In genomic region chr1:64302194-64302593, GRCh38 we compare ENCODE assay signal across 29 cellular contexts.
"Had no signal": no experiment of that assay in that cellular context is flagged by ENCODE, and none has a peak within 500 bp of the region (broad histone marks: within the 10 kb centered on the region; RNA-seq: fewer than 3 reads in every experiment).

No MANE protein-coding gene starts in this region.

- DNase-seq: stimulated activated CD4-positive, alpha-beta T cell treated with anti-CD3 and anti-CD28 coated beads, Interleukin-2, amount 100 ng/mL, for 48 hours; stimulated activated CD4-positive, alpha-beta T cell treated with anti-CD3 and anti-CD28 coated beads, Interleukin-4, amount 100 ng/mL, for 1 hour; stimulated activated CD4-positive, alpha-beta T cell treated with anti-CD3 and anti-CD28 coated beads, Interleukin-4, amount 100 ng/mL, for 24 hours; stimulated activated CD4-positive, alpha-beta T cell treated with anti-CD3 and anti-CD28 coated beads, Interleukin-4, amount 100 ng/mL, for 4 hours; stimulated activated CD8-positive, alpha-beta memory T cell treated with anti-CD3 and anti-CD28 coated beads, Interleukin-4, amount 100 ng/mL, for 48 hours; stimulated activated naive B cell treated with anti-CD40 and anti-IgM and Interleukin-4, amounts not matched to agents 10 μg/mL and 1 μg/mL and 100 μg/mL, for 72 hours; stimulated activated naive CD4-positive, alpha-beta T cell; stimulated activated naive CD4-positive, alpha-beta T cell treated with Interleukin-2 at 50 U/mL for 16 hours; stimulated activated naive CD8-positive, alpha-beta T cell treated with anti-CD3 and anti-CD28 coated beads, Interleukin-15, amount 100 ng/mL, for 72 hours; stimulated activated naive CD8-positive, alpha-beta T cell treated with anti-CD3 and anti-CD28 coated beads, Interleukin-15, Interleukin-2, amounts not matched to agents 100 U/mL and 50 U/mL, for 24 hours; stomach; substantia nigra; testis; thyroid gland; tibial artery; transverse colon; trophoblast cell; upper lobe of left lung; upper lobe of right lung; uterus had no signal

- FAIRE-seq: urothelium cell line had no signal

- H3K4me1 Mint-ChIP-seq: stimulated activated effector memory CD8-positive, alpha-beta T cell treated with anti-CD3 and anti-CD28 coated beads, Interleukin-12 subunit alpha, Interleukin-12 subunit beta, amount 100 ng/mL, for 72 hours; stimulated activated memory B cell treated with anti-CD40 and anti-IgM and Interleukin-4, amounts not matched to agents 10 μg/mL and 1 μg/mL and 100 μg/mL, for 72 hours; stimulated activated naive B cell treated with anti-CD40 and anti-IgM and Interleukin-4, amounts not matched to agents 10 μg/mL and 1 μg/mL and 100 μg/mL, for 72 hours; stimulated activated naive CD8-positive, alpha-beta T cell treated with anti-CD3 and anti-CD28 coated beads, Interleukin-15, amount 100 ng/mL, for 72 hours had no signal

- H3K27me3 Mint-ChIP-seq: type B pancreatic cell had no signal

- H3K36me3 ChIP-seq: stomach, suprapubic skin, thoracic aorta, thyroid gland, tibial artery, tibial nerve, transverse colon, upper lobe of left lung, upper lobe of right lung, uterus, vagina had no signal

- H3K36me3 Mint-ChIP-seq: stimulated activated effector memory CD8-positive, alpha-beta T cell treated with anti-CD3 and anti-CD28 coated beads, Interleukin-12 subunit alpha, Interleukin-12 subunit beta, amount 100 ng/mL, for 72 hours; stimulated activated memory B cell treated with anti-CD40 and anti-IgM and Interleukin-4, amounts not matched to agents 10 μg/mL and 1 μg/mL and 100 μg/mL, for 72 hours; stimulated activated naive B cell treated with anti-CD40 and anti-IgM and Interleukin-4, amounts not matched to agents 10 μg/mL and 1 μg/mL and 100 μg/mL, for 72 hours; type B pancreatic cell had no signal

- H3K27me3 ChIP-seq: stomach, suprapubic skin, testis, thyroid gland, tibial artery, tibial nerve, transverse colon, upper lobe of left lung, upper lobe of right lung, uterus, vagina had no signal

- H3K9me3 Mint-ChIP-seq: stimulated activated memory B cell treated with anti-CD40 and anti-IgM and Interleukin-4, amounts not matched to agents 10 μg/mL and 1 μg/mL and 100 μg/mL, for 72 hours; stimulated activated naive B cell treated with anti-CD40 and anti-IgM and Interleukin-4, amounts not matched to agents 10 μg/mL and 1 μg/mL and 100 μg/mL, for 72 hours; stimulated activated naive CD8-positive, alpha-beta T cell treated with anti-CD3 and anti-CD28 coated beads, Interleukin-15, amount 100 ng/mL, for 72 hours; stimulated activated naive CD8-positive, alpha-beta T cell treated with anti-CD3 and anti-CD28 coated beads, Interleukin-15, Interleukin-2, amounts not matched to agents 100 ng/mL and 50 ng/mL, for 24 hours; type B pancreatic cell had no signal

- H3K9me3 ChIP-seq: stomach, suprapubic skin, testis, thoracic aorta, thyroid gland, transverse colon, upper lobe of left lung, upper lobe of right lung, uterus, vagina had no signal

- H3K27ac Mint-ChIP-seq: stimulated activated effector memory CD8-positive, alpha-beta T cell treated with anti-CD3 and anti-CD28 coated beads, Interleukin-12 subunit alpha, Interleukin-12 subunit beta, amount 100 ng/mL, for 72 hours; stimulated activated memory B cell treated with anti-CD40 and anti-IgM and Interleukin-4, amounts not matched to agents 10 μg/mL and 1 μg/mL and 100 μg/mL, for 72 hours; stimulated activated naive B cell treated with anti-CD40 and anti-IgM and Interleukin-4, amounts not matched to agents 10 μg/mL and 1 μg/mL and 100 μg/mL, for 72 hours; stimulated activated naive CD8-positive, alpha-beta T cell treated with anti-CD3 and anti-CD28 coated beads, Interleukin-15, amount 100 ng/mL, for 72 hours; stimulated activated naive CD8-positive, alpha-beta T cell treated with anti-CD3 and anti-CD28 coated beads, Interleukin-15, Interleukin-2, amounts not matched to agents 100 ng/mL and 50 ng/mL, for 24 hours; type B pancreatic cell had no signal

- H3K4me3 ChIP-seq: stomach, suprapubic skin, testis, thoracic aorta, thyroid gland, tibial artery, tibial nerve, transverse colon, upper lobe of left lung, upper lobe of right lung, uterus, vagina had no signal

- H3K4me1 ChIP-seq: stomach, suprapubic skin, testis, thyroid gland, tibial artery, tibial nerve, transverse colon, upper lobe of left lung, upper lobe of right lung, uterus, vagina had no signal

- ATAC-seq: stimulated activated memory B cell treated with anti-CD40 and anti-IgM and Interleukin-4, amounts not matched to agents 10 μg/mL and 1 μg/mL and 100 μg/mL, for 72 hours; stimulated activated naive B cell treated with anti-CD40 and anti-IgM and Interleukin-4, amounts not matched to agents 10 μg/mL and 1 μg/mL and 100 μg/mL, for 72 hours; stimulated activated naive CD8-positive, alpha-beta T cell treated with anti-CD3 and anti-CD28 coated beads, Interleukin-15, amount 100 ng/mL, for 72 hours; stimulated activated naive CD8-positive, alpha-beta T cell treated with anti-CD3 and anti-CD28 coated beads, Interleukin-15, Interleukin-2, amounts not matched to agents 100 U/mL and 50 U/mL, for 24 hours; upper lobe of right lung had no signal

- H3K4me3 Mint-ChIP-seq: stimulated activated effector memory CD8-positive, alpha-beta T cell treated with anti-CD3 and anti-CD28 coated beads, Interleukin-12 subunit alpha, Interleukin-12 subunit beta, amount 100 ng/mL, for 72 hours; stimulated activated memory B cell treated with anti-CD40 and anti-IgM and Interleukin-4, amounts not matched to agents 10 μg/mL and 1 μg/mL and 100 μg/mL, for 72 hours; stimulated activated naive B cell treated with anti-CD40 and anti-IgM and Interleukin-4, amounts not matched to agents 10 μg/mL and 1 μg/mL and 100 μg/mL, for 72 hours; stimulated activated naive CD8-positive, alpha-beta T cell treated with anti-CD3 and anti-CD28 coated beads, Interleukin-15, amount 100 ng/mL, for 72 hours; stimulated activated naive CD8-positive, alpha-beta T cell treated with anti-CD3 and anti-CD28 coated beads, Interleukin-15, Interleukin-2, amounts not matched to agents 100 ng/mL and 50 ng/mL, for 24 hours; type B pancreatic cell had no signal

- H3K27ac ChIP-seq: stomach, suprapubic skin, testis, thoracic aorta, thyroid gland, tibial artery, tibial nerve, transverse colon, upper lobe of left lung, upper lobe of right lung, uterus, vagina had no signal
